ENCODE assay signal across 17 cellular contexts in genomic region chr7:87899258-87899657, GRCh38. TPM values are rescaled to one million over a fixed set of nuclear protein-coding genes. Genes with fewer than 3 reads are reported as not detected.
A peak's percentile ranks its signal among the peaks of the same experiment; 100 is the strongest.
DNase-seq lines count a peak whose midpoint lies in the region; ATAC-seq, FAIRE-seq and TF ChIP-seq lines count a peak whose summit lies in the region.
"Had no signal": no experiment of that assay in that cellular context is flagged by ENCODE, and none has a peak within 500 bp of the region (broad histone marks: within the 10 kb centered on the region; RNA-seq: fewer than 3 reads in every experiment).

No MANE protein-coding gene starts in this region.

- TF ChIP-seq POLR2A in HepG2 (IDR thresholded peaks at IDR 0.05; ENCODE audit: insufficient read depth in 1 of 2, low read depth in 2 of 2, low read length in 2 of 2) (no peak), right lobe of liver (IDR thresholded peaks at IDR 0.05) (no peak), GM12892 (IDR thresholded peaks at IDR 0.05; ENCODE audit: low read depth, low read length) (no peak), K562 (conservative IDR thresholded peaks at IDR 0.05) (no peak)

- H3K79me2 ChIP-seq in HepG2 (ENCODE audit: insufficient read depth, low read length) = no peaks in the 10 kb centered on the region
- H3K79me2 ChIP-seq in K562 (ENCODE audit: control insufficient read depth, insufficient read depth, low read length) = peaks cover 19% of the 10 kb centered on the region; the same call in 2 of the 3 replicates

- H3K4me3 Mint-ChIP-seq in T-helper 17 cell = no peak overlapping the region
- H3K4me3 Mint-ChIP-seq: B cell; CD4-positive, alpha-beta T cell; CD8-positive, alpha-beta T cell had no signal

- no peaks in the 10 kb centered on the region for H3K4me1 ChIP-seq in HepG2 (ENCODE audit: insufficient read depth, low read length)
- no peaks in the 10 kb centered on the region for H3K4me1 ChIP-seq in right lobe of liver
- no peaks in the 10 kb centered on the region for H3K4me1 ChIP-seq in K562 (replicated peaks in 1 of 2; ENCODE audit: control insufficient read depth in 2 of 2, insufficient read depth in 2 of 2, low read length in 2 of 2)
- H3K4me1 ChIP-seq: Caco-2 had no signal

- POLR2A ChIA-PET in HepG2 (lab: Yijun Ruan, JAX) (no interaction called here), K562 (lab: Yijun Ruan, JAX) (no interaction called here)

- ATAC-seq in HepG2 (no peak), right lobe of liver (no peak), K562 (no peak), T-helper 17 cell (no peak)
- ATAC-seq: CD8-positive, alpha-beta T cell had no signal

- no peak overlapping the region for H3K4me2 ChIP-seq in HepG2 (ENCODE audit: low read depth, low read length)
- H3K4me2 ChIP-seq in K562 (ENCODE audit: insufficient read depth, low read length) = no peak overlapping the region
- H3K4me2 ChIP-seq: BLaER1 treated with 17β-estradiol and CSF1 and Interleukin-3, amounts not matched to agents 10 nM and 100 nM had no signal

- H3K27ac ChIP-seq in HepG2 (ENCODE audit: extremely low read length, insufficient read depth, low read length) (no peak overlapping the region), right lobe of liver (no peak overlapping the region), K562 (ENCODE audit: extremely low read depth, low read depth, low read length) (no peak overlapping the region)
- H3K27ac ChIP-seq: 22Rv1; BLaER1 treated with 17β-estradiol and CSF1 and Interleukin-3, amounts not matched to agents 10 nM and 100 nM; C4-2B had no signal

- WGBS in HepG2 (ENCODE audit: low lambda C conversion rate) = 99% methylated on average over 2 of the region's 2 CpGs
- WGBS in right lobe of liver (ENCODE audit: insufficient coverage, low coverage, low lambda C conversion rate, missing lambda C conversion rate) = 95% methylated on average over 2 of the region's 2 CpGs
- WGBS in K562 (ENCODE audit: insufficient coverage, low coverage, missing lambda C conversion rate) = 95% methylated on average over 2 of the region's 2 CpGs

- H3K4me1 Mint-ChIP-seq in T-helper 17 cell = peaks cover 14% of the 10 kb centered on the region
- H3K4me1 Mint-ChIP-seq: B cell had no signal

- H3K4me3 ChIP-seq in HepG2 (replicated peaks in 1 of 3; ENCODE audit: insufficient read depth in 1 of 3, low read depth in 2 of 3, low read length in 3 of 3) (no peak overlapping the region), right lobe of liver (no peak overlapping the region), K562 (no peak overlapping the region)
- H3K4me3 ChIP-seq: BLaER1 treated with 17β-estradiol and CSF1 and Interleukin-3, amounts not matched to agents 10 nM and 100 nM had no signal

- H3K27me3 ChIP-seq in HepG2 (ENCODE audit: control insufficient read depth in 1 of 2, insufficient read depth in 2 of 2, low read length in 2 of 2) (no peaks in the 10 kb centered on the region), right lobe of liver (no peaks in the 10 kb centered on the region), K562 (ENCODE audit: control insufficient read depth in 2 of 2, insufficient read depth in 2 of 2, low read length in 2 of 2) (no peaks in the 10 kb centered on the region)
- H3K27me3 ChIP-seq: BLaER1 treated with 17β-estradiol and CSF1 and Interleukin-3, amounts not matched to agents 10 nM and 100 nM had no signal

- DNase-seq in HepG2 (ENCODE audit: low spot score) = no peak
- no peak for DNase-seq in right lobe of liver
- no peak for DNase-seq in GM12892 (ENCODE audit: insufficient read length)
- no peak for DNase-seq in K562 (ENCODE audit: extremely low read depth in 1 of 4, low spot score in 3 of 4)
- DNase-seq in activated T-cell treated with anti-CD3 and anti-CD28 coated beads for 4 hours = no peak
- DNase-seq in T-helper 17 cell = no peak
- DNase-seq: AML-193; Caco-2; Calu3; CD4-positive, alpha-beta T cell; CD8-positive, alpha-beta T cell; DMS79 treated with DMSO at 0.1 percent for 48 hours; GF-D8 had no signal

- H3K27ac Mint-ChIP-seq in T-helper 17 cell = no peak overlapping the region
- H3K27ac Mint-ChIP-seq: B cell; CD4-positive, alpha-beta T cell; CD8-positive, alpha-beta T cell had no signal

- H3K36me3 Mint-ChIP-seq in T-helper 17 cell (ENCODE audit: low read depth) = peaks cover 12% of the 10 kb centered on the region

- TF ChIP-seq EP300 in HepG2 (IDR thresholded peaks at IDR 0.05; ENCODE audit: low read depth in 2 of 2, low read length in 2 of 2) (no peak), HepG2 (CRISPR knock-in tag; IDR thresholded peaks at IDR 0.05; ENCODE audit: borderline replicate concordance) (no peak), K562 (IDR thresholded peaks at IDR 0.05; ENCODE audit: low read length) (no peak)

- intact Hi-C loops in HepG2 (cut with micrococcal nuclease; ENCODE audit: unreplicated experiment) = no loop called here
- intact Hi-C loops in right lobe of liver (cut with DNase I) = no loop called here
- intact Hi-C loops in K562 (cut with micrococcal nuclease) = no loop called here

- no peak for FAIRE-seq in HepG2 (lab: Jason Lieb, UNC)
- peak; percentile 53 for FAIRE-seq in GM12892 (lab: Jason Lieb, UNC)
- no peak for FAIRE-seq in K562 (lab: Jason Lieb, UNC)

- no TSS peak for BruUV-seq in HepG2 (replicated peaks; lab: Mats Ljungman, UMichigan)
- no TSS peak for BruUV-seq in K562 (replicated peaks; lab: Mats Ljungman, UMichigan)

- no peaks in the 10 kb centered on the region for H3K27me3 Mint-ChIP-seq in T-helper 17 cell
- H3K27me3 Mint-ChIP-seq: B cell; CD4-positive, alpha-beta T cell had no signal

- in situ Hi-C loops in HepG2 (cut with HindIII; ENCODE audit: extremely low pct_ligation_motif_present, low pct_unique_long_range_greater_than_20kb) (no loop called here), K562 (cut with MboI) (no loop called here)

- no peak for TF ChIP-seq CTCF in HepG2 (CRISPR knock-in tag; IDR thresholded peaks at IDR 0.05)
- no peak for TF ChIP-seq CTCF in right lobe of liver (IDR thresholded peaks at IDR 0.05)
- no peak for TF ChIP-seq CTCF in K562 (IDR thresholded peaks at IDR 0.05 in 2 of 3, conservative IDR thresholded peaks at IDR 0.05 in 1 of 3; ENCODE audit: insufficient read depth in 2 of 3, low read depth in 1 of 3, low read length in 3 of 3)

- peaks cover 3 to 66% of the 10 kb centered on the region in 2 experiments for H3K36me3 ChIP-seq in HepG2 (replicated peaks in 1 of 2; ENCODE audit: control insufficient read depth in 1 of 2, insufficient read depth in 2 of 2, low read length in 2 of 2)
- no peaks in the 10 kb centered on the region for H3K36me3 ChIP-seq in right lobe of liver
- H3K36me3 ChIP-seq in K562 (ENCODE audit: control insufficient read depth, insufficient read depth, low read length) = peaks cover 97% of the 10 kb centered on the region

- H3K9ac ChIP-seq in HepG2 (ENCODE audit: insufficient read depth, low read depth, low read length) (no peak overlapping the region), K562 (ENCODE audit: insufficient read depth in 1 of 2, low read depth in 2 of 2, low read length in 2 of 2) (no peak overlapping the region)
- H3K9ac ChIP-seq: BLaER1 treated with 17β-estradiol and CSF1 and Interleukin-3, amounts not matched to agents 10 nM and 100 nM had no signal

- CTCF ChIA-PET in HepG2 (lab: Yijun Ruan, JAX; ENCODE audit: low intra/inter-chr PET ratio, low total read pairs) (no interaction called here), K562 (lab: Yijun Ruan, JAX; ENCODE audit: low intra/inter-chr PET ratio) (no interaction called here)

- H2AFZ ChIP-seq in HepG2 (ENCODE audit: low read length) (no peak overlapping the region), K562 (ENCODE audit: low read depth, low read length) (no peak overlapping the region)

- H4K20me1 ChIP-seq in HepG2 (ENCODE audit: insufficient read depth, low read length) (no peaks in the 10 kb centered on the region), K562 (replicated peaks; ENCODE audit: control insufficient read depth, insufficient read depth, low read length) (no peaks in the 10 kb centered on the region)

- TF ChIP-seq RAD21 in HepG2 (CRISPR knock-in tag; IDR thresholded peaks at IDR 0.05) = no peak
- TF ChIP-seq RAD21 in K562 (CRISPR knock-in tag; conservative IDR thresholded peaks at IDR 0.05 in 1 of 2, IDR thresholded peaks at IDR 0.05 in 1 of 2) = no peak

- H3K9me3 ChIP-seq in HepG2 (ENCODE audit: low read length) (no peaks in the 10 kb centered on the region), right lobe of liver (no peaks in the 10 kb centered on the region), K562 (replicated peaks; ENCODE audit: control insufficient read depth, insufficient read depth, low read depth, low read length) (no peaks in the 10 kb centered on the region), T-helper 17 cell (ENCODE audit: control insufficient read depth, low read length, poor library complexity, severe bottlenecking) (no peaks in the 10 kb centered on the region)
- H3K9me3 ChIP-seq: BLaER1 treated with 17β-estradiol and CSF1 and Interleukin-3, amounts not matched to agents 10 nM and 100 nM; Caco-2 had no signal

- H3K9me1 ChIP-seq in K562 (ENCODE audit: control insufficient read depth, insufficient read depth, low read length) = no peaks in the 10 kb centered on the region

RNA-seq across cellular contexts. Expression of gene DBF4, which starts 23.0 kb away (rescaled TPM):
- 64.4 and 90.0 TPM in 2 replicates for total RNA-seq in HepG2 (2016; rRNA removed; fragmentation: Illumina TruSeq; extraction: Trizol)
- 10.0 and 14.0 TPM in 2 replicates for total RNA-seq in HepG2 (2016; cell fraction: cytosol; rRNA removed; fragmentation: Illumina TruSeq; extraction: Trizol; ENCODE audit: low read depth)
- 65.7 and 94.3 TPM in 2 replicates for total RNA-seq in HepG2 (2016; cell fraction: insoluble cytoplasmic fraction; rRNA removed; fragmentation: Illumina TruSeq; extraction: Trizol)
- 45.8 and 47.1 TPM in 2 replicates for total RNA-seq in HepG2 (2016; cell fraction: membrane; rRNA removed; fragmentation: Illumina TruSeq; extraction: Trizol)
- 44.3 and 48.5 TPM in 2 replicates for total RNA-seq in HepG2 (2016; cell fraction: nucleus; rRNA removed; fragmentation: Illumina TruSeq; extraction: Trizol)
- polyA plus RNA-seq in HepG2 (2011; rRNA removed) = 3.4 and 5.0 TPM in 2 replicates
- polyA plus RNA-seq in HepG2 (2011; cell fraction: cytosol; rRNA removed) = 2.1 and 2.5 TPM in 2 replicates
- 4.2 and 4.4 TPM in 2 replicates for polyA plus RNA-seq in HepG2 (2011; cell fraction: nucleus; rRNA removed)
- 10.6 and 19.9 TPM in 2 replicates for polyA plus RNA-seq in HepG2 (2012)
- 7.9 and 8.7 TPM in 2 replicates for polyA plus RNA-seq in HepG2 (2016; cell fraction: cytosol; fragmentation: Illumina TruSeq; extraction: Trizol; ENCODE audit: low read depth)
- polyA plus RNA-seq in HepG2 (2016; cell fraction: insoluble cytoplasmic fraction; fragmentation: Illumina TruSeq; extraction: Trizol; ENCODE audit: low read depth) = 69.8 and 79.5 TPM in 2 replicates
- 20.8 and 20.9 TPM in 2 replicates for polyA plus RNA-seq in HepG2 (2016; cell fraction: membrane; fragmentation: Illumina TruSeq; extraction: Trizol; ENCODE audit: low read depth)
- 51.9 and 59.2 TPM in 2 replicates for polyA plus RNA-seq in HepG2 (2016; cell fraction: nucleus; fragmentation: Illumina TruSeq; extraction: Trizol; ENCODE audit: insufficient read depth, low read depth)
- 4.9 and 6.2 TPM in 2 replicates for polyA minus RNA-seq in HepG2 (2011; rRNA and poly(A)+ RNA removed; ENCODE audit: low replicate concordance)
- 4.4 and 8.9 TPM in 2 replicates for polyA minus RNA-seq in HepG2 (2011; cell fraction: cytosol; rRNA and poly(A)+ RNA removed)
- polyA minus RNA-seq in HepG2 (2011; cell fraction: nucleus; rRNA and poly(A)+ RNA removed) = 20.8 and 24.7 TPM in 2 replicates
- 1 to 10 TPM; 2.3 to 7.6 (median 3.6) TPM for total RNA-seq in right lobe of liver
- polyA plus RNA-seq in GM12892 (2012; ENCODE audit: missing spikeins) = 44.3 TPM
- 49.4 and 110 TPM in 2 replicates for total RNA-seq in K562 (2011; cell fraction: chromatin; rRNA removed; ENCODE audit: low replicate concordance)
- 37.6 and 41.4 TPM in 2 replicates for total RNA-seq in K562 (2011; cell fraction: nucleolus; rRNA removed)
- 56.9 and 57.0 TPM in 2 replicates for total RNA-seq in K562 (2011; cell fraction: nucleoplasm; rRNA removed)
- 106 and 132 TPM in 2 replicates for total RNA-seq in K562 (2014; rRNA removed)
- total RNA-seq in K562 (2014; rRNA removed; fragmentation: Illumina TruSeq; extraction: Trizol) = 134 and 156 TPM in 2 replicates
- 139 and 145 TPM in 2 replicates for total RNA-seq in K562 (2015; rRNA removed; fragmentation: Illumina TruSeq; extraction: Trizol)
- total RNA-seq in K562 (2021) = 104 and 105 TPM in 2 replicates
- 25.9 and 37.8 TPM in 2 replicates for polyA plus RNA-seq in K562 (2011; rRNA removed)
- polyA plus RNA-seq in K562 (2011; cell fraction: cytosol; rRNA removed) = 9.1 and 12.5 TPM in 2 replicates
- 24.3 and 24.5 TPM in 2 replicates for polyA plus RNA-seq in K562 (2011; cell fraction: nucleus; rRNA removed)
- polyA plus RNA-seq in K562 (2012) = 51.2 and 79.2 TPM in 2 replicates
- polyA plus RNA-seq in K562 (2014; fragmentation: Illumina TruSeq; extraction: Trizol) = 81.5 and 106 TPM in 2 replicates
- polyA plus RNA-seq in K562 (2014; fragmentation: Nextera tagmentation; extraction: Ambion mirVana) = 10 to 100 TPM; 38.4 to 43.5 TPM
- polyA plus RNA-seq in K562 (2014; rRNA removed) = 56.2 and 67.4 TPM in 2 replicates
- polyA minus RNA-seq in K562 (2011; rRNA and poly(A)+ RNA removed) = 27.5 and 30.3 TPM in 2 replicates
- 20.8 and 22.8 TPM in 2 replicates for polyA minus RNA-seq in K562 (2011; cell fraction: cytosol; rRNA and poly(A)+ RNA removed)
- polyA minus RNA-seq in K562 (2011; cell fraction: nucleus; rRNA and poly(A)+ RNA removed) = 63.8 and 64.0 TPM in 2 replicates
- total RNA-seq in T-helper 17 cell = 10 to 100 TPM; 40.8 to 56.7 TPM

RNA-seq across cellular contexts. Expression of gene SLC25A40, which starts 23.1 kb away (rescaled TPM):
- total RNA-seq in HepG2 (2016; rRNA removed; fragmentation: Illumina TruSeq; extraction: Trizol) (13.6 and 18.0 TPM in 2 replicates), right lobe of liver (10 to 100 TPM in 3 of 6 experiments, 1 to 10 TPM in 3; 6.1 to 27.0 (median 10.1) TPM), K562 (2014; rRNA removed) (6.7 and 9.9 TPM in 2 replicates), K562 (2014; rRNA removed; fragmentation: Illumina TruSeq; extraction: Trizol) (28.1 and 31.1 TPM in 2 replicates), K562 (2015; rRNA removed; fragmentation: Illumina TruSeq; extraction: Trizol) (25.0 and 26.5 TPM in 2 replicates), K562 (2021) (39.6 and 43.2 TPM in 2 replicates), T-helper 17 cell (10 to 100 TPM; 13.8 to 20.2 TPM)
- total RNA-seq in HepG2 (2016; cell fraction: cytosol; rRNA removed; fragmentation: Illumina TruSeq; extraction: Trizol; ENCODE audit: low read depth) = 12.4 and 12.6 TPM in 2 replicates
- 14.4 and 16.4 TPM in 2 replicates for total RNA-seq in HepG2 (2016; cell fraction: insoluble cytoplasmic fraction; rRNA removed; fragmentation: Illumina TruSeq; extraction: Trizol)
- total RNA-seq in HepG2 (2016; cell fraction: membrane; rRNA removed; fragmentation: Illumina TruSeq; extraction: Trizol) = 12.6 and 13.3 TPM in 2 replicates
- total RNA-seq in HepG2 (2016; cell fraction: nucleus; rRNA removed; fragmentation: Illumina TruSeq; extraction: Trizol) = 24.0 and 26.1 TPM in 2 replicates
- polyA plus RNA-seq in HepG2 (2011; rRNA removed) (10.0 and 12.9 TPM in 2 replicates), K562 (2011; rRNA removed) (34.4 and 44.0 TPM in 2 replicates), K562 (2014; fragmentation: Illumina TruSeq; extraction: Trizol) (26.0 and 26.6 TPM in 2 replicates), K562 (2014; fragmentation: Nextera tagmentation; extraction: Ambion mirVana) (10 to 100 TPM; 19.0 to 25.1 TPM), K562 (2014; rRNA removed) (17.9 and 21.2 TPM in 2 replicates)
- polyA plus RNA-seq in HepG2 (2011; cell fraction: cytosol; rRNA removed) = 3.6 and 6.1 TPM in 2 replicates
- 8.1 and 10.8 TPM in 2 replicates for polyA plus RNA-seq in HepG2 (2011; cell fraction: nucleus; rRNA removed)
- polyA plus RNA-seq in HepG2 (2012) = 9.5 and 16.6 TPM in 2 replicates
- polyA plus RNA-seq in HepG2 (2016; cell fraction: cytosol; fragmentation: Illumina TruSeq; extraction: Trizol; ENCODE audit: low read depth) = 0.79 and 1.2 TPM in 2 replicates
- 17.0 and 20.1 TPM in 2 replicates for polyA plus RNA-seq in HepG2 (2016; cell fraction: insoluble cytoplasmic fraction; fragmentation: Illumina TruSeq; extraction: Trizol; ENCODE audit: low read depth)
- 4.6 and 4.8 TPM in 2 replicates for polyA plus RNA-seq in HepG2 (2016; cell fraction: membrane; fragmentation: Illumina TruSeq; extraction: Trizol; ENCODE audit: low read depth)
- polyA plus RNA-seq in HepG2 (2016; cell fraction: nucleus; fragmentation: Illumina TruSeq; extraction: Trizol; ENCODE audit: insufficient read depth, low read depth) = 34.7 and 36.6 TPM in 2 replicates
- polyA minus RNA-seq in HepG2 (2011; rRNA and poly(A)+ RNA removed; ENCODE audit: low replicate concordance) = 5.0 and 5.2 TPM in 2 replicates
- polyA minus RNA-seq in HepG2 (2011; cell fraction: cytosol; rRNA and poly(A)+ RNA removed) = 5.8 and 6.3 TPM in 2 replicates
- polyA minus RNA-seq in HepG2 (2011; cell fraction: nucleus; rRNA and poly(A)+ RNA removed) = 27.1 and 28.7 TPM in 2 replicates
- 28.4 TPM for polyA plus RNA-seq in GM12892 (2012; ENCODE audit: missing spikeins)
- total RNA-seq in K562 (2011; cell fraction: chromatin; rRNA removed; ENCODE audit: low replicate concordance) = 23.2 and 75.9 TPM in 2 replicates
- total RNA-seq in K562 (2011; cell fraction: nucleolus; rRNA removed) = 11.2 and 11.7 TPM in 2 replicates
- total RNA-seq in K562 (2011; cell fraction: nucleoplasm; rRNA removed) = 22.0 and 43.4 TPM in 2 replicates
- polyA plus RNA-seq in K562 (2011; cell fraction: cytosol; rRNA removed) = 7.2 and 13.2 TPM in 2 replicates
- polyA plus RNA-seq in K562 (2011; cell fraction: nucleus; rRNA removed) = 35.6 and 37.3 TPM in 2 replicates
- polyA plus RNA-seq in K562 (2012) = 32.7 and 45.5 TPM in 2 replicates
- 26.6 and 29.1 TPM in 2 replicates for polyA minus RNA-seq in K562 (2011; rRNA and poly(A)+ RNA removed)
- polyA minus RNA-seq in K562 (2011; cell fraction: cytosol; rRNA and poly(A)+ RNA removed) = 12.8 and 13.7 TPM in 2 replicates
- polyA minus RNA-seq in K562 (2011; cell fraction: nucleus; rRNA and poly(A)+ RNA removed) = 35.0 and 41.9 TPM in 2 replicates

RNA-seq across cellular contexts. Expression of gene ADAM22, which starts 34.8 kb away (rescaled TPM):
- total RNA-seq in HepG2 (2016; rRNA removed; fragmentation: Illumina TruSeq; extraction: Trizol) (2.9 and 6.7 TPM in 2 replicates), right lobe of liver (under 1 TPM; 0.06 to 0.32 (median 0.10) TPM), K562 (2014; rRNA removed) (0.09 and 0.33 TPM in 2 replicates), K562 (2014; rRNA removed; fragmentation: Illumina TruSeq; extraction: Trizol) (0.18 and 0.29 TPM in 2 replicates), K562 (2015; rRNA removed; fragmentation: Illumina TruSeq; extraction: Trizol) (0.58 and 0.83 TPM in 2 replicates), K562 (2021) (0.18 and 0.40 TPM in 2 replicates), T-helper 17 cell (1 to 10 TPM; 2.0 to 3.0 TPM)
- 0.61 and 0.79 TPM in 2 replicates for total RNA-seq in HepG2 (2016; cell fraction: cytosol; rRNA removed; fragmentation: Illumina TruSeq; extraction: Trizol; ENCODE audit: low read depth)
- 2.4 and 5.6 TPM in 2 replicates for total RNA-seq in HepG2 (2016; cell fraction: insoluble cytoplasmic fraction; rRNA removed; fragmentation: Illumina TruSeq; extraction: Trizol)
- total RNA-seq in HepG2 (2016; cell fraction: membrane; rRNA removed; fragmentation: Illumina TruSeq; extraction: Trizol) = 2.0 and 2.5 TPM in 2 replicates
- total RNA-seq in HepG2 (2016; cell fraction: nucleus; rRNA removed; fragmentation: Illumina TruSeq; extraction: Trizol) = 12.0 and 14.2 TPM in 2 replicates
- polyA plus RNA-seq in HepG2 (2011; rRNA removed) (1.3 and 1.9 TPM in 2 replicates), K562 (2011; rRNA removed) (0.24 and 0.49 TPM in 2 replicates), K562 (2014; fragmentation: Illumina TruSeq; extraction: Trizol) (0.12 and 0.36 TPM in 2 replicates), K562 (2014; fragmentation: Nextera tagmentation; extraction: Ambion mirVana) (under 1 TPM; 0.01 to 0.03 TPM), K562 (2014; rRNA removed) (0.05 and 0.07 TPM in 2 replicates)
- 0.81 and 1.0 TPM in 2 replicates for polyA plus RNA-seq in HepG2 (2011; cell fraction: cytosol; rRNA removed)
- polyA plus RNA-seq in HepG2 (2011; cell fraction: nucleus; rRNA removed) = 2.3 and 3.8 TPM in 2 replicates
- polyA plus RNA-seq in HepG2 (2012) = 1.0 and 1.1 TPM in 2 replicates
- 0.40 and 0.43 TPM in 2 replicates for polyA plus RNA-seq in HepG2 (2016; cell fraction: cytosol; fragmentation: Illumina TruSeq; extraction: Trizol; ENCODE audit: low read depth)
- 2.7 TPM in 2 replicates for polyA plus RNA-seq in HepG2 (2016; cell fraction: insoluble cytoplasmic fraction; fragmentation: Illumina TruSeq; extraction: Trizol; ENCODE audit: low read depth)
- polyA plus RNA-seq in HepG2 (2016; cell fraction: membrane; fragmentation: Illumina TruSeq; extraction: Trizol; ENCODE audit: low read depth) = 0.74 and 1.1 TPM in 2 replicates
- 7.1 and 7.2 TPM in 2 replicates for polyA plus RNA-seq in HepG2 (2016; cell fraction: nucleus; fragmentation: Illumina TruSeq; extraction: Trizol; ENCODE audit: insufficient read depth, low read depth)
- 2.3 and 2.6 TPM in 2 replicates for polyA minus RNA-seq in HepG2 (2011; rRNA and poly(A)+ RNA removed; ENCODE audit: low replicate concordance)
- polyA minus RNA-seq in HepG2 (2011; cell fraction: cytosol; rRNA and poly(A)+ RNA removed) = 2.2 and 2.6 TPM in 2 replicates
- 9.4 and 14.7 TPM in 2 replicates for polyA minus RNA-seq in HepG2 (2011; cell fraction: nucleus; rRNA and poly(A)+ RNA removed)
- 8.5 TPM for polyA plus RNA-seq in GM12892 (2012; ENCODE audit: missing spikeins)
- total RNA-seq in K562 (2011; cell fraction: chromatin; rRNA removed; ENCODE audit: low replicate concordance) = 0.56 and 0.70 TPM in 2 replicates
- 0.13 and 0.17 TPM in 2 replicates for total RNA-seq in K562 (2011; cell fraction: nucleolus; rRNA removed)
- total RNA-seq in K562 (2011; cell fraction: nucleoplasm; rRNA removed) = 0.53 and 0.73 TPM in 2 replicates
- 0.07 and 0.15 TPM in 2 replicates for polyA plus RNA-seq in K562 (2011; cell fraction: cytosol; rRNA removed)
- 0.84 and 1.2 TPM in 2 replicates for polyA plus RNA-seq in K562 (2011; cell fraction: nucleus; rRNA removed)
- polyA plus RNA-seq in K562 (2012) = 0.23 and 0.25 TPM in 2 replicates
- 1.1 and 1.9 TPM in 2 replicates for polyA minus RNA-seq in K562 (2011; rRNA and poly(A)+ RNA removed)
- 1.4 TPM in 1 of 2 replicates, not detected in the other for polyA minus RNA-seq in K562 (2011; cell fraction: cytosol; rRNA and poly(A)+ RNA removed)
- polyA minus RNA-seq in K562 (2011; cell fraction: nucleus; rRNA and poly(A)+ RNA removed) = 1.2 and 1.9 TPM in 2 replicates

Comparison
In these comparisons a context has a peak if more than half of its experiments do, and no peak if none do; other contexts are left out.
1. Of the 241 proteins assayed by ChIP-seq in both HepG2 and K562: peak only in HepG2: none; only in K562: MAFG; in both: MAFF and MAFK; in neither: 238.